In the genomic region with DNA sequence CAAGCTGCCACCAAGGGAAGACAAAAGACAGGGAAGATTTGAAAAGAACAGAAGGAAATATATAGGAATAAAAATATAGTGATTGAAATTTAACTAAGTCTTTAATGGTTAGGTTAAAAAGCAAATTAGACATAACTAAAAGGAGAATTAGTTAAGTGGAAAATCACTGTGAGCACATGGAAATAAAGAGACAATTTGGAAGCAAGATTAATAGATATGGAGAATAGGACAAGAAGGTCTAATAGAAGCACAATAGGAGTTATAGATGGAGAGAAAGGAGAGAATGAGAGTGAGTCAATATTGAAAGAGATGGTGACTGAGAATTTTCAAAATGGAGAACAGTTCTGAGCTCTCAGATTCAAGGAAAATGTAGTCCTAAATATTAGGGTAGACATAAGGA, we compare ENCODE assay signal across 3 cellular contexts.
"Had no signal": no experiment of that assay in that cellular context is flagged by ENCODE, and none has a peak within 500 bp of the region (broad histone marks: within the 10 kb centered on the region; RNA-seq: fewer than 3 reads in every experiment).

No MANE protein-coding gene starts in this region.

- ATAC-seq: GM12878 had no signal

- H3K4me3 ChIP-seq: GM12878 had no signal

- DNase-seq: GDM1, GF-D8 had no signal
